In the genomic region with DNA sequence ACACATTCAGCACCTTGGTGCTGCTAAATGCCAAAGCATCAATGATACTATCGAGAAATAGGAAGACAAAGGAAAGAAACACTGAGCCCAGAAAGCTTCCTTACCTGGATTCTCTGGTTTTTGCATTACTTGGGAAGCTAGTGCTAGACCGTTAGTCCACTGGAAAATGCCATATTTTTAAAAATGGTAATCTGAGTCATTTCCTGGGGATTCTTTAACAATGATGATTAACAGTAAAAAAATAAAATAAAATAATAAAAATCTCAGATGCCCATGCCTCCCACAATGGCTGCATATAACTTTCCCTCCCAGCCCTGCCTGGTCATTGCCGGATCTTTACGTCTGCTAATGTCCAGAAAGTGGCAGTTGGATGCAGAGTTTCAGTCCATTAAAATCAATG, we compare ENCODE assay signal across 28 cellular contexts.
DNase-seq lines count a peak whose midpoint lies in the region; ATAC-seq, FAIRE-seq and TF ChIP-seq lines count a peak whose summit lies in the region.
"Had no signal": no experiment of that assay in that cellular context is flagged by ENCODE, and none has a peak within 500 bp of the region (broad histone marks: within the 10 kb centered on the region; RNA-seq: fewer than 3 reads in every experiment).

No MANE protein-coding gene starts in this region.

- no peak for FAIRE-seq in HTR-8/SVneo (lab: Jason Lieb, UNC)
- FAIRE-seq: A204.1, GM12891, HepG2 had no signal

- H4K91ac ChIP-seq in mesenchymal stem cell (ENCODE audit: low read length) = no peak overlapping the region

- H3K4me3 ChIP-seq in mesenchymal stem cell (ENCODE audit: insufficient read depth in 1 of 2, low read depth in 1 of 2, low read length in 2 of 2) (peak overlapping the region in 1 of 2 experiments; percentile 74), subcutaneous abdominal adipose tissue (ENCODE audit: low read depth in 1 of 5, low read length in 5 of 5) (peak overlapping the region in 1 of 5 donors; percentile 7)
- H3K4me3 ChIP-seq: GM23338, HAP-1 had no signal

- H3K27me3 ChIP-seq in mesenchymal stem cell (ENCODE audit: control insufficient read depth in 1 of 2, insufficient read depth in 1 of 2, low read length in 2 of 2) (no peaks in the 10 kb centered on the region), subcutaneous abdominal adipose tissue (ENCODE audit: control insufficient read depth in 5 of 5, insufficient read depth in 4 of 5, low read length in 5 of 5) (peaks cover 0 to 4% (median 2%) of the 10 kb centered on the region in 5 donors)
- H3K27me3 ChIP-seq: BE2C had no signal

- H3K4me1 Mint-ChIP-seq in HFFc6 (ENCODE audit: low read depth) = no peaks in the 10 kb centered on the region; the same call in 1 of the 2 replicates
- H3K4me1 Mint-ChIP-seq in activated CD4-positive, alpha-beta T cell treated with anti-CD3 and anti-CD28 coated beads for 36 hours = peaks cover 11% of the 10 kb centered on the region

- no peak overlapping the region for H3K23ac ChIP-seq in mesenchymal stem cell (ENCODE audit: low read length in 2 of 2)

- CTCF ChIA-PET in activated CD4-positive, alpha-beta T cell treated with anti-CD3 and anti-CD28 coated beads for 36 hours (lab: Charles Lee) = interaction anchor here (0.7 kb wide), 1 partner anchor 338 kb away, joined by 5 read pairs; no protein-coding TSS in a partner anchor

- ATAC-seq in activated CD4-positive, alpha-beta T cell treated with anti-CD3 and anti-CD28 coated beads for 36 hours = no peak
- ATAC-seq: GM23338, HepG2, SK-N-SH treated with all-trans-retinoic acid at 6 μM for 48 hours had no signal

- H3K27me3 Mint-ChIP-seq in HFFc6 (ENCODE audit: insufficient read depth) = no peaks in the 10 kb centered on the region; the same call in 1 of the 2 replicates
- H3K27me3 Mint-ChIP-seq in activated CD4-positive, alpha-beta T cell treated with anti-CD3 and anti-CD28 coated beads for 36 hours = peaks cover 6% of the 10 kb centered on the region

- intact Hi-C loops in activated CD4-positive, alpha-beta T cell treated with anti-CD3 and anti-CD28 coated beads for 36 hours (cut with DNase I, micrococcal nuclease) = no loop called here

- H3K4me1 ChIP-seq in mesenchymal stem cell (ENCODE audit: control insufficient read depth, insufficient read depth, low read depth, low read length) = peaks cover 5% of the 10 kb centered on the region
- H3K4me1 ChIP-seq in subcutaneous abdominal adipose tissue (ENCODE audit: control insufficient read depth in 5 of 5, insufficient read depth in 5 of 5, low read length in 5 of 5) = peaks cover 0 to 28% (median 5%) of the 10 kb centered on the region in 5 donors
- H3K4me1 ChIP-seq: Caco-2, HAP-1 had no signal

- H3K27ac Mint-ChIP-seq in HFFc6 = no peak overlapping the region
- H3K27ac Mint-ChIP-seq in activated CD4-positive, alpha-beta T cell treated with anti-CD3 and anti-CD28 coated beads for 36 hours = no peak overlapping the region
- H3K27ac Mint-ChIP-seq: GM23338 had no signal

- peak overlapping the region; percentile 55; the same call in 1 of the 2 replicates for H3K4me3 Mint-ChIP-seq in HFFc6
- no peak overlapping the region for H3K4me3 Mint-ChIP-seq in activated CD4-positive, alpha-beta T cell treated with anti-CD3 and anti-CD28 coated beads for 36 hours
- H3K4me3 Mint-ChIP-seq: CD4-positive, CD25-positive, alpha-beta regulatory T cell; GM23338 had no signal

- no peak overlapping the region for H2AFZ ChIP-seq in mesenchymal stem cell (ENCODE audit: low read depth, low read length)
- H2AFZ ChIP-seq: GM23338 had no signal

- H3K9ac ChIP-seq in mesenchymal stem cell (ENCODE audit: low read length) (peak overlapping the region; percentile 49), subcutaneous abdominal adipose tissue (ENCODE audit: low read length in 5 of 5) (no peak overlapping the region)

- H3K14ac ChIP-seq in mesenchymal stem cell (ENCODE audit: low read length in 2 of 2) = no peak overlapping the region

- H2BK5ac ChIP-seq in mesenchymal stem cell (ENCODE audit: low read depth, low read length, poor library complexity, severe bottlenecking) = no peak overlapping the region

- H3K27ac ChIP-seq in mesenchymal stem cell (ENCODE audit: low read length, poor library complexity, severe bottlenecking) = no peak overlapping the region
- peak overlapping the region; percentile 51 for H3K27ac ChIP-seq in subcutaneous abdominal adipose tissue (ENCODE audit: low read depth, low read length)
- H3K27ac ChIP-seq: RWPE1 had no signal

- peaks cover 4% of the 10 kb centered on the region; the same call in 1 of the 2 replicates for H3K36me3 Mint-ChIP-seq in HFFc6 (ENCODE audit: low read depth)
- no peaks in the 10 kb centered on the region for H3K36me3 Mint-ChIP-seq in activated CD4-positive, alpha-beta T cell treated with anti-CD3 and anti-CD28 coated beads for 36 hours (ENCODE audit: low read depth)

- 91% methylated on average over 3 of the region's 4 CpGs for WGBS in mesenchymal stem cell

- no peak overlapping the region for H2BK12ac ChIP-seq in mesenchymal stem cell (ENCODE audit: low read length in 2 of 2)

- peaks cover 48% of the 10 kb centered on the region for H3K9me3 Mint-ChIP-seq in HFFc6
- no peaks in the 10 kb centered on the region for H3K9me3 Mint-ChIP-seq in activated CD4-positive, alpha-beta T cell treated with anti-CD3 and anti-CD28 coated beads for 36 hours (ENCODE audit: low read depth)
- H3K9me3 Mint-ChIP-seq: GM23338 had no signal

- H3K4me2 ChIP-seq in mesenchymal stem cell (ENCODE audit: low read length, poor library complexity, severe bottlenecking) = no peak overlapping the region
- H3K4me2 ChIP-seq: GM23338 had no signal

- H3K36me3 ChIP-seq in mesenchymal stem cell (ENCODE audit: control insufficient read depth in 1 of 2, insufficient read depth in 2 of 2, low read depth in 1 of 2, low read length in 2 of 2) (no peaks in the 10 kb centered on the region), subcutaneous abdominal adipose tissue (ENCODE audit: control insufficient read depth in 5 of 5, insufficient read depth in 5 of 5, low read length in 5 of 5) (no peaks in the 10 kb centered on the region)
- H3K36me3 ChIP-seq: BE2C, HAP-1 had no signal

- H2BK120ac ChIP-seq in mesenchymal stem cell (ENCODE audit: low read depth, low read length) = no peak overlapping the region

- DNase-seq in HFFc6 = no peak
- DNase-seq in dermis blood vessel endothelial cell = peak; percentile 56
- DNase-seq in mesenchymal stem cell = no peak
- DNase-seq in activated CD4-positive, alpha-beta T cell treated with anti-CD3 and anti-CD28 coated beads for 48 hours = no peak
- DNase-seq in activated CD4-positive, alpha-beta T cell treated with anti-CD3 and anti-CD28 coated beads for 36 hours = no peak
- DNase-seq in HTR-8/SVneo (ENCODE audit: insufficient read length, low spot score) = no peak
- DNase-seq: BE2C; Caco-2; CD4-positive, CD25-positive, alpha-beta regulatory T cell; DND-41; KBM-7; MM.1S; NCI-H1092; NCI-H1436 treated with DMSO at 0.1 percent for 48 hours; NCI-H2029; NCI-H2227 treated with DMSO at 0.1 percent for 48 hours; NCI-H510A; NCI-H748 treated with DMSO at 0.1 percent for 48 hours; NK-92 treated with Interleukin-12 subunit alpha and Interleukin-12 subunit beta, amount 100 ng/mL, for 24 hours; SIG-M5 had no signal

- no peak overlapping the region for H3K18ac ChIP-seq in mesenchymal stem cell (ENCODE audit: low read depth in 1 of 2, low read length in 2 of 2)

- POLR2A ChIA-PET in activated CD4-positive, alpha-beta T cell treated with anti-CD3 and anti-CD28 coated beads for 36 hours (lab: Charles Lee) = no interaction called here

- H4K8ac ChIP-seq in mesenchymal stem cell (ENCODE audit: low read length) = no peak overlapping the region

- H3K4ac ChIP-seq in mesenchymal stem cell (ENCODE audit: low read depth in 1 of 2, low read length in 2 of 2) = no peak overlapping the region

- no peak overlapping the region for H2BK15ac ChIP-seq in mesenchymal stem cell (ENCODE audit: low read depth, poor library complexity, severe bottlenecking)

- no peaks in the 10 kb centered on the region for H3K79me1 ChIP-seq in mesenchymal stem cell (replicated peaks; ENCODE audit: low read length, poor library complexity, severe bottlenecking)

- H3K9me3 ChIP-seq in mesenchymal stem cell (ENCODE audit: control insufficient read depth, low read length) (no peaks in the 10 kb centered on the region), subcutaneous abdominal adipose tissue (ENCODE audit: control insufficient read depth in 5 of 5, low read length in 5 of 5) (no peaks in the 10 kb centered on the region)
- H3K9me3 ChIP-seq: BE2C, Caco-2, HAP-1 had no signal

- TF ChIP-seq CTCF in HFFc6 (IDR thresholded peaks at IDR 0.05) = no peak

- no peak overlapping the region for H2AK5ac ChIP-seq in mesenchymal stem cell (ENCODE audit: low read length, severe bottlenecking)
